ENCODE assay signal across 1 cellular context in the genomic region with DNA sequence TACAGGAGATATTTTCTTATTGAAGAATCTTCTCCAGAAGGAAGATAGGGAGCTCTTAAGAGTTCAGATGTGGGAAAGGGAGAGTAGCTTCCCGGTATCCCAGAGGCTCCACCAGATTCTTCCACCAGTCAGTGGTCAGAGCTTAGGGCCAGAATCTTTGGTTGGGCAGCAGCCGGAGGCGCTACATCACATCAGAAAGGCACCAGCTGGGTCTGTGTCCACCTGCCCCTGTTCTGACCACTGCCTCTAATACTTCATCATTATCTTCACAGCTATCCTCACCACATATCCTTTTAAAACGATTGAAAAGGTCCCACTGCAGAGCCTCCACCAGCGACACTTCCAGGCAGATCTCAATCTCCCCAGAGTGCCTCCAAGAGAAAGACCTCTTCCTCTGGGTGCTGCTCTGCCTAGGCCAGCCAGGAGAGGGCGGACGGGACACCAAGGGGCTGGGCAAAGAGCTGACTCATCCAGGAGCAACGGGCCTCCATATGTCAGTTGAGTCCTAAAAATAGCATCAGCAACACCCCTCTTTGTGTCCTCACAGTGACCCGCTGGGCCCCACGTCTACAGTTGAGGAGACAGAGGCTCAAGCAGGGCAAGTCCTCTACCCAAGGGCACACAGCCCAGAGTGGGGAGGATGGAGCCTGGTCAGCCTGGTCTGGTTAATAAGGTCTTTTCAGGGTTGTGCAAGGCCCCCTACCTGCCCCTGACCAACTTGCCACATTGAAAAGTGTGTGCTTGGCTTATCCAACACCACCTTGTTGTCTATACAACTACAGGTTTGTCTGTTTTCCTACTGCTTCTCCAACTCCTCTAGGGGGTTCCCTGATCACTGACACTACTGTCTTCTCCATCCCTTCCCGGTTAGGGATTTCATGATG.
TF ChIP-seq lines count a peak whose summit lies in the region.

No MANE protein-coding gene starts in this region.

TF ChIP-seq in K562, 482 proteins besides CTCF, POLR2A, EP300 and RAD21 (continued from another document and continues in another):
- TF ChIP-seq ZNF76 (CRISPR knock-in tag; IDR thresholded peaks at IDR 0.05; ENCODE audit: borderline replicate concordance) (0 out of 2 replicates have a peak, but pooled peaks have one; percentile 37), AFF4 (CRISPR knock-in tag; IDR thresholded peaks at IDR 0.05) (no peak), ETS1 (conservative IDR thresholded peaks at IDR 0.05; ENCODE audit: control insufficient read depth, low read depth, low read length) (peak; percentile 11; the same call in 1 of the 2 replicates), STAT5A (IDR thresholded peaks at IDR 0.05; ENCODE audit: borderline replicate concordance, low read length) (no peak; the same call in 1 of the 2 replicates), ZC3H11A (IDR thresholded peaks at IDR 0.05; ENCODE audit: low read depth, low read length) (0 out of 2 replicates have a peak, but pooled peaks have one; percentile 71), CCNT2 (IDR thresholded peaks at IDR 0.05; ENCODE audit: borderline replicate concordance, extremely low read depth, insufficient read length, low read depth, low read length) (peak; percentile 44), MEIS2 (IDR thresholded peaks at IDR 0.05; ENCODE audit: partially characterized antibody) (peak; percentile 68), ZNF263 (CRISPR knock-in tag; IDR thresholded peaks at IDR 0.05; ENCODE audit: borderline replicate concordance) (no peak), NFRKB (IDR thresholded peaks at IDR 0.05; ENCODE audit: low read depth) (peak; percentile 87; the same call in 1 of the 2 replicates), CBX3 (IDR thresholded peaks at IDR 0.05; ENCODE audit: borderline replicate concordance in 1 of 2, low read length in 2 of 2) (peak in 1 of 2 experiments; percentile 62; a peak in 1 of 3 replicates), TCF3 (CRISPR knock-in tag; IDR thresholded peaks at IDR 0.05) (peak; percentile 57), TCF7L2 (IDR thresholded peaks at IDR 0.05; ENCODE audit: low read depth, low read length) (no peak), XRCC5 (IDR thresholded peaks at IDR 0.05; ENCODE audit: low read depth, low read length) (peak; percentile 87; the same call in 1 of the 2 replicates), NEUROD1 (IDR thresholded peaks at IDR 0.05; ENCODE audit: borderline replicate concordance, low read depth, low read length, partially characterized antibody) (peak; percentile 85), WHSC1 (IDR thresholded peaks at IDR 0.05; ENCODE audit: low read length) (no peak), SMARCE1 (IDR thresholded peaks at IDR 0.05) (peak; percentile 71), NFE2 (IDR thresholded peaks at IDR 0.05; ENCODE audit: low read depth) (peak; percentile 100), U2AF2 (optimal IDR thresholded peaks at IDR 0.05; ENCODE audit: low read depth, low read length) (no peak), ATF1 (CRISPR knock-in tag; IDR thresholded peaks at IDR 0.05) (no peak), ATF1 (tag; IDR thresholded peaks at IDR 0.05) (peak; percentile 79), HNRNPUL1 (IDR thresholded peaks at IDR 0.05; ENCODE audit: low read length) (no peak), FOSL1 (tag; conservative IDR thresholded peaks at IDR 0.05) (peak; percentile 95), TEAD1 (CRISPR knock-in tag; IDR thresholded peaks at IDR 0.05) (peak; percentile 36 to 39; a peak in 1 of 4 replicates), E2F6 (IDR thresholded peaks at IDR 0.05; ENCODE audit: borderline replicate concordance in 1 of 2, extremely low read depth in 1 of 2, insufficient read depth in 1 of 2, insufficient read length in 1 of 2, low read depth in 1 of 2, low read length in 1 of 2, poor library complexity in 1 of 2, severe bottlenecking in 1 of 2) (no peak), TFAP4 (CRISPR knock-in tag; IDR thresholded peaks at IDR 0.05; ENCODE audit: borderline replicate concordance) (peak; percentile 82; the same call in 1 of the 2 replicates), ZNF41 (CRISPR knock-in tag; conservative IDR thresholded peaks at IDR 0.05) (peak; percentile 26; the same call in 1 of the 2 replicates), ZSCAN29 (IDR thresholded peaks at IDR 0.05) (0 out of 2 replicates have a peak, but pooled peaks have one; percentile 23), NONO (IDR thresholded peaks at IDR 0.05; ENCODE audit: low read depth in 2 of 2, low read length in 1 of 2) (no peak), SMARCC2 (IDR thresholded peaks at IDR 0.05; ENCODE audit: low read depth) (no peak; the same call in 1 of the 2 replicates), SP2 (IDR thresholded peaks at IDR 0.05; ENCODE audit: extremely low read depth, low read depth, low read length, poor library complexity, severe bottlenecking) (no peak), HES1 (IDR thresholded peaks at IDR 0.05; ENCODE audit: low read depth) (no peak), NFYB (IDR thresholded peaks at IDR 0.05; ENCODE audit: extremely low read depth, insufficient read length) (no peak), ZNF449 (CRISPR knock-in tag; IDR thresholded peaks at IDR 0.05) (no peak), E2F1 (CRISPR knock-in tag; IDR thresholded peaks at IDR 0.05) (peak; percentile 37; the same call in 1 of the 2 replicates), ZNF766 (CRISPR knock-in tag; conservative IDR thresholded peaks at IDR 0.05) (peak; percentile 84), HDAC3 (IDR thresholded peaks at IDR 0.05; ENCODE audit: borderline replicate concordance, partially characterized antibody) (peak; percentile 52), USF2 (CRISPR knock-in tag; IDR thresholded peaks at IDR 0.05) (no peak), SMARCA5 (IDR thresholded peaks at IDR 0.05) (no peak), ESRRA (IDR thresholded peaks at IDR 0.05; ENCODE audit: borderline replicate concordance, low read depth) (peak; percentile 69)
- TF ChIP-seq, protein P1, sequence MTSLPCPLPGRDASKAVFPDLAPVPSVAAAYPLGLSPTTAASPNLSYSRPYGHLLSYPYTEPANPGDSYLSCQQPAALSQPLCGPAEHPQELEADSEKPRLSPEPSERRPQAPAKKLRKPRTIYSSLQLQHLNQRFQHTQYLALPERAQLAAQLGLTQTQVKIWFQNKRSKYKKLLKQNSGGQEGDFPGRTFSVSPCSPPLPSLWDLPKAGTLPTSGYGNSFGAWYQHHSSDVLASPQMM (CRISPR knock-in tag; IDR thresholded peaks at IDR 0.05), result no peak
- TF ChIP-seq, protein P2, sequence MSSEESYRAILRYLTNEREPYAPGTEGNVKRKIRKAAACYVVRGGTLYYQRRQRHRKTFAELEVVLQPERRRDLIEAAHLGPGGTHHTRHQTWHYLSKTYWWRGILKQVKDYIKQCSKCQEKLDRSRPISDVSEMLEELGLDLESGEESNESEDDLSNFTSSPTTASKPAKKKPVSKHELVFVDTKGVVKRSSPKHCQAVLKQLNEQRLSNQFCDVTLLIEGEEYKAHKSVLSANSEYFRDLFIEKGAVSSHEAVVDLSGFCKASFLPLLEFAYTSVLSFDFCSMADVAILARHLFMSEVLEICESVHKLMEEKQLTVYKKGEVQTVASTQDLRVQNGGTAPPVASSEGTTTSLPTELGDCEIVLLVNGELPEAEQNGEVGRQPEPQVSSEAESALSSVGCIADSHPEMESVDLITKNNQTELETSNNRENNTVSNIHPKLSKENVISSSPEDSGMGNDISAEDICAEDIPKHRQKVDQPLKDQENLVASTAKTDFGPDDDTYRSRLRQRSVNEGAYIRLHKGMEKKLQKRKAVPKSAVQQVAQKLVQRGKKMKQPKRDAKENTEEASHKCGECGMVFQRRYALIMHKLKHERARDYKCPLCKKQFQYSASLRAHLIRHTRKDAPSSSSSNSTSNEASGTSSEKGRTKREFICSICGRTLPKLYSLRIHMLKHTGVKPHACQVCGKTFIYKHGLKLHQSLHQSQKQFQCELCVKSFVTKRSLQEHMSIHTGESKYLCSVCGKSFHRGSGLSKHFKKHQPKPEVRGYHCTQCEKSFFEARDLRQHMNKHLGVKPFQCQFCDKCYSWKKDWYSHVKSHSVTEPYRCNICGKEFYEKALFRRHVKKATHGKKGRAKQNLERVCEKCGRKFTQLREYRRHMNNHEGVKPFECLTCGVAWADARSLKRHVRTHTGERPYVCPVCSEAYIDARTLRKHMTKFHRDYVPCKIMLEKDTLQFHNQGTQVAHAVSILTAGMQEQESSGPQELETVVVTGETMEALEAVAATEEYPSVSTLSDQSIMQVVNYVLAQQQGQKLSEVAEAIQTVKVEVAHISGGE (CRISPR knock-in tag; IDR thresholded peaks at IDR 0.05), result 0 out of 6 replicates have a peak, but pooled peaks of 1 of the 3 experiments have one; percentile 54
- TF ChIP-seq, protein P3, sequence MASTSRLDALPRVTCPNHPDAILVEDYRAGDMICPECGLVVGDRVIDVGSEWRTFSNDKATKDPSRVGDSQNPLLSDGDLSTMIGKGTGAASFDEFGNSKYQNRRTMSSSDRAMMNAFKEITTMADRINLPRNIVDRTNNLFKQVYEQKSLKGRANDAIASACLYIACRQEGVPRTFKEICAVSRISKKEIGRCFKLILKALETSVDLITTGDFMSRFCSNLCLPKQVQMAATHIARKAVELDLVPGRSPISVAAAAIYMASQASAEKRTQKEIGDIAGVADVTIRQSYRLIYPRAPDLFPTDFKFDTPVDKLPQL (IDR thresholded peaks at IDR 0.05; ENCODE audit: extremely low read depth, insufficient read length), result no peak
